In genomic region chr2:191580581-191580980, GRCh38 we compare ENCODE assay signal across 20 cellular contexts.
DNase-seq lines count a peak whose midpoint lies in the region; ATAC-seq and TF ChIP-seq lines count a peak whose summit lies in the region.
"Had no signal": no experiment of that assay in that cellular context is flagged by ENCODE, and none has a peak within 500 bp of the region (broad histone marks: within the 10 kb centered on the region; RNA-seq: fewer than 3 reads in every experiment).

No MANE protein-coding gene starts in this region.

- no peaks in the 10 kb centered on the region for H3K36me3 ChIP-seq in SK-N-SH (replicated peaks in 1 of 2; ENCODE audit: control insufficient read depth in 1 of 2, insufficient read depth in 2 of 2, low read length in 1 of 2)
- H3K36me3 ChIP-seq in aorta (ENCODE audit: control insufficient read depth in 1 of 2, insufficient read depth in 2 of 2, low read length in 1 of 2) = no peaks in the 10 kb centered on the region

- H3K36me3 Mint-ChIP-seq in activated naive CD8-positive, alpha-beta T cell treated with anti-CD3 and anti-CD28 coated beads, Interleukin-2, amount 50 U/mL, for 24 hours (ENCODE audit: low read depth) = no peaks in the 10 kb centered on the region

- no peak for TF ChIP-seq EP300 in SK-N-SH (IDR thresholded peaks at IDR 0.05; ENCODE audit: borderline replicate concordance in 1 of 2, low read depth in 1 of 2, low read length in 1 of 2)

- no peaks in the 10 kb centered on the region for H3K4me1 Mint-ChIP-seq in activated naive CD8-positive, alpha-beta T cell treated with anti-CD3 and anti-CD28 coated beads, Interleukin-2, amount 50 U/mL, for 24 hours

- CTCF ChIA-PET in SK-N-SH (lab: Yijun Ruan, JAX) = no interaction called here

- no peak overlapping the region for H3K4me3 ChIP-seq in SK-N-SH (ENCODE audit: low read depth in 2 of 2, low read length in 1 of 2)
- H3K4me3 ChIP-seq in cardiac fibroblast (replicated peaks in 1 of 2; ENCODE audit: low read depth in 2 of 2, low read length in 2 of 2) = no peak overlapping the region
- H3K4me3 ChIP-seq in aorta (ENCODE audit: low read length in 2 of 2) = no peak overlapping the region

- intact Hi-C loops in aorta (cut with DNase I) = no loop called here

- WGBS in SK-N-SH (ENCODE audit: low lambda C conversion rate) = 85% methylated on average over 4 of the region's 4 CpGs
- 81 to 87% methylated on average over 4 of the region's 4 CpGs for WGBS in aorta, 2 donors

- no peaks in the 10 kb centered on the region for H3F3A ChIP-seq in SK-N-SH (replicated peaks; ENCODE audit: insufficient read depth)

- H3K4me3 Mint-ChIP-seq in activated naive CD8-positive, alpha-beta T cell treated with anti-CD3 and anti-CD28 coated beads, Interleukin-2, amount 50 U/mL, for 24 hours = no peak overlapping the region
- H3K4me3 Mint-ChIP-seq: CD4-positive, alpha-beta T cell had no signal

- TF ChIP-seq RAD21 in SK-N-SH (IDR thresholded peaks at IDR 0.05; ENCODE audit: low read length) = no peak

- H3K27ac ChIP-seq in SK-N-SH (ENCODE audit: low read depth in 2 of 2, low read length in 1 of 2) (no peak overlapping the region), aorta (ENCODE audit: low read depth in 1 of 2, low read length in 2 of 2) (no peak overlapping the region)

- H3K4me1 ChIP-seq in SK-N-SH (ENCODE audit: control insufficient read depth in 1 of 2, insufficient read depth in 2 of 2, low read depth in 1 of 2, low read length in 1 of 2) (no peaks in the 10 kb centered on the region; a peak in 1 of 4 replicates), aorta (ENCODE audit: control insufficient read depth in 1 of 2, insufficient read depth in 2 of 2, low read length in 2 of 2) (no peaks in the 10 kb centered on the region)

- no peak overlapping the region for H3K27ac Mint-ChIP-seq in activated naive CD8-positive, alpha-beta T cell treated with anti-CD3 and anti-CD28 coated beads, Interleukin-2, amount 50 U/mL, for 24 hours
- H3K27ac Mint-ChIP-seq: CD4-positive, alpha-beta T cell had no signal

- no peaks in the 10 kb centered on the region for H4K20me1 ChIP-seq in SK-N-SH (ENCODE audit: insufficient read depth)

- no peaks in the 10 kb centered on the region for H3K9me3 Mint-ChIP-seq in activated naive CD8-positive, alpha-beta T cell treated with anti-CD3 and anti-CD28 coated beads, Interleukin-2, amount 50 U/mL, for 24 hours
- H3K9me3 Mint-ChIP-seq: CD4-positive, alpha-beta T cell had no signal

- no peak for ATAC-seq in SK-N-SH treated with all-trans-retinoic acid at 6 μM for 48 hours
- ATAC-seq in activated naive CD8-positive, alpha-beta T cell treated with anti-CD3 and anti-CD28 coated beads, Interleukin-2, amount 50 U/mL, for 24 hours = no peak
- no peak for ATAC-seq in aorta (ENCODE audit: low FRiP score)
- ATAC-seq: HCT116 had no signal

- no peaks in the 10 kb centered on the region for H3K79me2 ChIP-seq in SK-N-SH (ENCODE audit: insufficient read depth)

- H3K4me2 ChIP-seq in SK-N-SH = no peak overlapping the region

- H3K27me3 ChIP-seq in SK-N-SH (ENCODE audit: insufficient read depth) (no peaks in the 10 kb centered on the region), aorta (ENCODE audit: control insufficient read depth in 1 of 2, insufficient read depth in 2 of 2, low read length in 1 of 2) (no peaks in the 10 kb centered on the region)

- TF ChIP-seq CTCF in SK-N-SH (IDR thresholded peaks at IDR 0.05) (no peak), cardiac fibroblast (IDR thresholded peaks at IDR 0.05; ENCODE audit: low read depth, low read length) (no peak)

- no peaks in the 10 kb centered on the region for H3K27me3 Mint-ChIP-seq in activated naive CD8-positive, alpha-beta T cell treated with anti-CD3 and anti-CD28 coated beads, Interleukin-2, amount 50 U/mL, for 24 hours
- H3K27me3 Mint-ChIP-seq: CD4-positive, alpha-beta T cell had no signal

- POLR2A ChIA-PET in SK-N-SH (lab: Yijun Ruan, JAX) = no interaction called here

- H3K9me3 ChIP-seq in SK-N-SH (no peaks in the 10 kb centered on the region; the same call in 1 of the 2 replicates), aorta (ENCODE audit: control insufficient read depth, low read length) (no peaks in the 10 kb centered on the region)
- H3K9me3 ChIP-seq: Caco-2 had no signal

- no peaks in the 10 kb centered on the region for H3K9me2 ChIP-seq in SK-N-SH

- H3K9ac ChIP-seq in SK-N-SH = no peak overlapping the region

- H2AFZ ChIP-seq in SK-N-SH (ENCODE audit: low read depth) = 0 out of 2 replicates have a peak overlapping the region, but pooled peaks have one; percentile 53

- no peak for DNase-seq in SK-N-SH
- peak; percentile 2 for DNase-seq in NCI-H446 treated with DMSO at 0.1 percent for 48 hours (lab: John Stamatoyannopoulos, UW)
- DNase-seq in cardiac fibroblast (ENCODE audit: low read depth in 2 of 2) = peak; percentile 16 to 78
- DNase-seq in activated naive CD8-positive, alpha-beta T cell treated with anti-CD3 and anti-CD28 coated beads, Interleukin-2, amount 50 U/mL, for 24 hours = no peak
- no peak for DNase-seq in aorta
- DNase-seq in NCI-H1092 treated with DMSO at 0.1 percent for 48 hours (lab: John Stamatoyannopoulos, UW) = no peak
- no peak for DNase-seq in NCI-H2029 (lab: John Stamatoyannopoulos, UW)
- DNase-seq: 8988T; Caco-2; CD4-positive, alpha-beta T cell; EL; GOT3; Kasumi-1; NCI-H187 treated with DMSO at 0.1 percent for 48 hours; NCI-H2171; NCI-H748 treated with DMSO at 0.1 percent for 48 hours; NK-92 treated with Interleukin-12 subunit alpha and Interleukin-12 subunit beta, amount 100 ng/mL, for 24 hours; SHP77 had no signal

TF ChIP-seq in SK-N-SH, 30 proteins besides CTCF, POLR2A, EP300 and RAD21 (continues in another document):
- TF ChIP-seq POLR2AphosphoS5 (IDR thresholded peaks at IDR 0.05; ENCODE audit: low read depth, low read length) = no peak
- no peak for TF ChIP-seq FOXM1 (IDR thresholded peaks at IDR 0.05; ENCODE audit: low read depth)
- no peak for TF ChIP-seq TCF12 (IDR thresholded peaks at IDR 0.05)
- no peak for TF ChIP-seq FOSL2 (IDR thresholded peaks at IDR 0.05; ENCODE audit: borderline replicate concordance, low read depth)
- TF ChIP-seq RXRA (IDR thresholded peaks at IDR 0.05; ENCODE audit: borderline replicate concordance, low read depth) = no peak
- TF ChIP-seq GABPA (IDR thresholded peaks at IDR 0.05; ENCODE audit: low read depth) = no peak
- TF ChIP-seq RCOR1 (IDR thresholded peaks at IDR 0.05; ENCODE audit: low read length) = no peak
- no peak for TF ChIP-seq FOXJ3 (CRISPR knock-in tag; IDR thresholded peaks at IDR 0.05)
- TF ChIP-seq CHD2 (IDR thresholded peaks at IDR 0.05; ENCODE audit: low read length, partially characterized antibody) = no peak
- no peak for TF ChIP-seq IRF3 (IDR thresholded peaks at IDR 0.05; ENCODE audit: low read depth, low read length)
- TF ChIP-seq EZH2phosphoT487 (IDR thresholded peaks at IDR 0.05; ENCODE audit: borderline replicate concordance, low read depth) = no peak
- no peak for TF ChIP-seq ELF1 (IDR thresholded peaks at IDR 0.05)

TF ChIP-seq in SK-N-SH treated with all-trans-retinoic acid at 6 μM for 48 hours, 23 proteins besides CTCF, POLR2A, EP300 and RAD21:
- no peak for TF ChIP-seq SNAI2 (CRISPR knock-in tag; IDR thresholded peaks at IDR 0.05)
- TF ChIP-seq PPARA (CRISPR knock-in tag; IDR thresholded peaks at IDR 0.05; ENCODE audit: borderline replicate concordance) = no peak
- TF ChIP-seq TSHZ2 (CRISPR knock-in tag; IDR thresholded peaks at IDR 0.05) = no peak
- TF ChIP-seq ZFP30 (CRISPR knock-in tag; IDR thresholded peaks at IDR 0.05) = no peak
- TF ChIP-seq POU6F1 (CRISPR knock-in tag; IDR thresholded peaks at IDR 0.05; ENCODE audit: borderline replicate concordance, low read depth) = no peak
TF ChIP-seq in SK-N-SH treated with all-trans-retinoic acid at 6 μM for 48 hours: peak in this region for 0.

Comparison
In these comparisons a context has a peak if more than half of its experiments do, and no peak if none do; other contexts are left out.
1. DNase-seq: peak in NCI-H446 treated with DMSO at 0.1 percent for 48 hours (single experiment) and cardiac fibroblast (2 of 2); none in SK-N-SH (single experiment), activated naive CD8-positive, alpha-beta T cell treated with anti-CD3 and anti-CD28 coated beads, Interleukin-2, amount 50 U/mL, for 24 hours (single experiment), aorta (0 of 2), NCI-H1092 treated with DMSO at 0.1 percent for 48 hours (single experiment) and NCI-H2029 (single experiment).